9 cellular contexts compared by ENCODE assay signal in the genomic region with DNA sequence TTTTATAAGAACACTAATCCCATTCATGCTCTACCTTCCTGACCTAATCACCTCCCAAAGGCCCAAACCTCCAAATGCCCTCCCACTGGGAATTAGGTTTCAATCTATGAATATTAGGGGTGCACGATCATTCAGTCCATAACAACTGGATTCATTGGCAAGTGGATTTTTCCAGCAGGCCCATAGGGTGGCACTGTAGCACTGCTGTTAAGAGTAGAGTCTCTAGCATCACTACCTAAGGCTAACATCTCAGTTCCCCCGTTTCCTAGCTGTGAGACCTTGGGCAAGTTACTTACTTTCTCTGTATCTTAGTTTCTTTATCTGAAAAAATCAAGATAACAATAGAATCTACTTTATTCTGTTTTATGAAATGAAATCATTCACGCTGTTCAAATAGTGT.
DNase-seq lines count a peak whose midpoint lies in the region; ATAC-seq, FAIRE-seq and TF ChIP-seq lines count a peak whose summit lies in the region.
"Had no signal": no experiment of that assay in that cellular context is flagged by ENCODE, and none has a peak within 500 bp of the region (broad histone marks: within the 10 kb centered on the region; RNA-seq: fewer than 3 reads in every experiment).

No MANE protein-coding gene starts in this region.

- no peak for ATAC-seq in GM21390 (IDR thresholded peaks at IDR 0.05; ENCODE audit: unreplicated experiment)

- no peaks in the 10 kb centered on the region for H3K36me3 ChIP-seq in bronchial epithelial cell (ENCODE audit: control insufficient read depth, insufficient read depth, low read length)

- no peaks in the 10 kb centered on the region for H3K27me3 ChIP-seq in bronchial epithelial cell (ENCODE audit: control insufficient read depth, insufficient read depth, low read length)

- DNase-seq in NCI-H2107 treated with DMSO at 0.1 percent for 48 hours (lab: John Stamatoyannopoulos, UW; ENCODE audit: unreplicated experiment) = peak; percentile 28
- DNase-seq in NCI-H2107 (lab: John Stamatoyannopoulos, UW) = no peak
- peak; percentile 67 for DNase-seq in NCI-H2081 treated with DMSO at 0.1 percent for 48 hours (lab: John Stamatoyannopoulos, UW)
- DNase-seq in bronchial epithelial cell (ENCODE audit: low read depth) = peak; percentile 42
- peak; percentile 27 for DNase-seq in midbrain (lab: John Stamatoyannopoulos, UW)
- DNase-seq in NOMO-1 treated with dmso at 0.1 percent for 144 hours (lab: John Stamatoyannopoulos, UW; ENCODE audit: unreplicated experiment) = no peak
- DNase-seq in cerebellar nuclear complex (lab: John Stamatoyannopoulos, UW) = no peak

- peak; percentile 41 for TF ChIP-seq CTCF in bronchial epithelial cell (IDR thresholded peaks at IDR 0.05; ENCODE audit: insufficient read depth, low read length, severe bottlenecking)

- H3K4me3 ChIP-seq in bronchial epithelial cell (ENCODE audit: low read depth, low read length) = no peak overlapping the region
- H3K4me3 ChIP-seq: SK-N-MC had no signal

- FAIRE-seq in bronchial epithelial cell (lab: Jason Lieb, UNC) = no peak

Comparison
In these comparisons a context has a peak if more than half of its experiments do, and no peak if none do; other contexts are left out.
1. DNase-seq: peak in NCI-H2107 treated with DMSO at 0.1 percent for 48 hours (single experiment), NCI-H2081 treated with DMSO at 0.1 percent for 48 hours (single experiment), bronchial epithelial cell (single experiment) and midbrain (single experiment); none in NCI-H2107 (single experiment), NOMO-1 treated with dmso at 0.1 percent for 144 hours (single experiment) and cerebellar nuclear complex (0 of 2).